ENCODE assay signal across 38 cellular contexts in genomic region chr1:7896994-7897393, GRCh38. TPM values are rescaled to one million over a fixed set of nuclear protein-coding genes. Genes with fewer than 3 reads are reported as not detected.
"Had no signal": no experiment of that assay in that cellular context is flagged by ENCODE, and none has a peak within 500 bp of the region (broad histone marks: within the 10 kb centered on the region; RNA-seq: fewer than 3 reads in every experiment).

No MANE protein-coding gene starts in this region.

- ATAC-seq: activated CD4-positive, alpha-beta T cell treated with anti-CD3 and anti-CD28 coated beads for 36 hours; activated CD8-positive, alpha-beta memory T cell treated with anti-CD3 and anti-CD28 coated beads, Interleukin-2, amount 10 ng/mL, durations not matched to agents 7 days and 5 days; activated CD8-positive, alpha-beta T cell treated with anti-CD3 and anti-CD28 coated beads, Interleukin-2, amount 10 ng/mL, durations not matched to agents 7 days and 5 days; activated naive CD8-positive, alpha-beta T cell treated with anti-CD3 and anti-CD28 coated beads, Interleukin-2, amount 50 U/mL, for 24 hours; activated T-cell treated with anti-CD3 and anti-CD28 coated beads, Interleukin-2, amount 50 U/mL, for 4 hours; activated T-cell treated with anti-CD3 and anti-CD28 coated beads, Interleukin-2, amount 50 U/mL, for 72 hours; WTC11 had no signal

- H3K36me3 Mint-ChIP-seq: activated CD8-positive, alpha-beta memory T cell treated with anti-CD3 and anti-CD28 coated beads, Interleukin-2, amount 10 ng/mL, durations not matched to agents 7 days and 5 days; activated naive CD4-positive, alpha-beta T cell treated with anti-CD3 and anti-CD28 coated beads, Interleukin-2, amount 10 ng/mL, durations not matched to agents 7 days and 5 days; activated naive CD4-positive, alpha-beta T cell treated with anti-CD3 and anti-CD28 coated beads, Interleukin-2, amount 50 U/mL, for 24 hours; activated naive CD8-positive, alpha-beta T cell; activated naive CD8-positive, alpha-beta T cell treated with anti-CD3 and anti-CD28 coated beads, Interleukin-2, amount 10 ng/mL, durations not matched to agents 7 days and 5 days; brain; WTC11 had no signal

- H3K36me3 ChIP-seq: ascending aorta, WERI-Rb-1 had no signal

- DNase-seq: activated CD4-positive, alpha-beta memory T cell treated with anti-CD3 and anti-CD28 coated beads, Interleukin-2, amount 10 ng/mL, durations not matched to agents 7 days and 5 days; activated CD4-positive, alpha-beta T cell treated with anti-CD3 and anti-CD28 coated beads for 1 hour; activated CD4-positive, alpha-beta T cell treated with anti-CD3 and anti-CD28 coated beads for 36 hours; activated CD4-positive, alpha-beta T cell treated with anti-CD3 and anti-CD28 coated beads for 48 hours; activated CD4-positive, alpha-beta T cell treated with anti-CD3 and anti-CD28 coated beads, Interleukin-2, amount 10 ng/mL, durations not matched to agents 7 days and 5 days; activated CD4-positive, alpha-beta T cell treated with anti-CD3 and anti-CD28 coated beads, Interleukin-2, amount 50 U/mL, for 48 hours; activated CD4-positive, CD25-positive, alpha-beta regulatory T cell; activated CD8-positive, alpha-beta memory T cell treated with anti-CD3 and anti-CD28 coated beads for 24 hours; activated CD8-positive, alpha-beta memory T cell treated with anti-CD3 and anti-CD28 coated beads, Interleukin-2, amount 10 ng/mL, durations not matched to agents 7 days and 5 days; activated CD8-positive, alpha-beta memory T cell treated with anti-CD3 and anti-CD28 coated beads, Interleukin-2, amount 50 U/mL, for 48 hours; activated CD8-positive, alpha-beta T cell treated with anti-CD3 and anti-CD28 coated beads, Interleukin-2, amount 10 ng/mL, durations not matched to agents 7 days and 5 days; activated effector memory CD4-positive, alpha-beta T cell treated with Interleukin-2 at 50 U/mL for 16 hours; activated gamma-delta T cell; activated naive CD4-positive, alpha-beta T cell treated with anti-CD3 and anti-CD28 coated beads, Interleukin-2, amount 10 ng/mL, durations not matched to agents 7 days and 5 days; activated naive CD4-positive, alpha-beta T cell treated with Interleukin-2 at 50 U/mL for 16 hours; activated naive CD8-positive, alpha-beta T cell treated with anti-CD3 and anti-CD28 coated beads, Interleukin-2, amount 10 ng/mL, durations not matched to agents 7 days and 5 days; activated naive CD8-positive, alpha-beta T cell treated with anti-CD3 and anti-CD28 coated beads, Interleukin-2, amount 50 U/mL, for 24 hours; activated T-cell treated with anti-CD3 and anti-CD28 coated beads, Interleukin-2, amount 50 U/mL, for 1 hour; activated T-cell treated with anti-CD3 and anti-CD28 coated beads, Interleukin-2, amount 50 U/mL, for 4 hours; activated T-cell treated with anti-CD3 and anti-CD28 coated beads, Interleukin-2, amount 50 U/mL, for 72 hours; amygdala; anterior cingulate cortex; central memory CD4-positive, alpha-beta T cell; T-helper 1 cell; T-helper 2 cell; T-helper 9 cell; WERI-Rb-1 had no signal

- H3K9me3 Mint-ChIP-seq: activated CD4-positive, alpha-beta memory T cell treated with anti-CD3 and anti-CD28 coated beads, Interleukin-2, amount 10 ng/mL, durations not matched to agents 7 days and 5 days; activated CD4-positive, alpha-beta T cell treated with anti-CD3 and anti-CD28 coated beads, Interleukin-2, amount 10 ng/mL, durations not matched to agents 7 days and 5 days; activated naive CD4-positive, alpha-beta T cell treated with anti-CD3 and anti-CD28 coated beads, Interleukin-2, amount 10 ng/mL, durations not matched to agents 7 days and 5 days; activated naive CD4-positive, alpha-beta T cell treated with anti-CD3 and anti-CD28 coated beads, Interleukin-2, amount 50 U/mL, for 24 hours; activated naive CD8-positive, alpha-beta T cell treated with anti-CD3 and anti-CD28 coated beads, Interleukin-2, amount 10 ng/mL, durations not matched to agents 7 days and 5 days; activated naive CD8-positive, alpha-beta T cell treated with anti-CD3 and anti-CD28 coated beads, Interleukin-2, amount 50 U/mL, for 24 hours; activated T-cell treated with anti-CD3 and anti-CD28 coated beads, Interleukin-2, amount 50 U/mL, for 4 hours; activated T-cell treated with anti-CD3 and anti-CD28 coated beads, Interleukin-2, amount 50 U/mL, for 72 hours; activated T-helper 1 cell treated with anti-CD3 and anti-CD28 coated beads, Interleukin-12 subunit alpha, Interleukin-12 subunit beta, Interleukin-2, Interleukin-4 antibody, amounts not matched to agents 30 ng/mL and 10 ng/mL and 1 ng/mL, durations not matched to agents 14 hours and 24 hours and 36 hours; activated T-helper 2 cell treated with anti-CD3 and anti-CD28 coated beads, Interferon-gamma antibody, Interleukin-2, Interleukin-4, amounts not matched to agents 10 μg/mL and 5 μg/mL and 100 μg/mL, durations not matched to agents 14 hours and 24 hours and 36 hours; T-helper 1 cell treated with Interleukin-12 subunit alpha and Interleukin-12 subunit beta and Interleukin-4 antibody, amounts not matched to agents 30 μg/mL and 1 μg/mL, for 36 hours; T-helper 2 cell treated with Interferon-gamma antibody and Interleukin-4, amounts not matched to agents 5 μg/mL and 100 μg/mL, for 36 hours had no signal

- H3K27me3 Mint-ChIP-seq: activated CD8-positive, alpha-beta memory T cell treated with anti-CD3 and anti-CD28 coated beads, Interleukin-2, amount 10 ng/mL, durations not matched to agents 7 days and 5 days; activated naive CD4-positive, alpha-beta T cell treated with anti-CD3 and anti-CD28 coated beads, Interleukin-2, amount 50 U/mL, for 24 hours; activated naive CD8-positive, alpha-beta T cell; activated naive CD8-positive, alpha-beta T cell treated with anti-CD3 and anti-CD28 coated beads, Interleukin-2, amount 10 ng/mL, durations not matched to agents 7 days and 5 days; activated naive CD8-positive, alpha-beta T cell treated with anti-CD3 and anti-CD28 coated beads, Interleukin-2, amount 50 U/mL, for 24 hours; brain had no signal

- H3K9me3 ChIP-seq: ascending aorta had no signal

- H3K4me3 Mint-ChIP-seq: activated CD4-positive, alpha-beta memory T cell treated with anti-CD3 and anti-CD28 coated beads, Interleukin-2, amount 10 ng/mL, durations not matched to agents 7 days and 5 days; activated CD4-positive, alpha-beta T cell treated with anti-CD3 and anti-CD28 coated beads for 36 hours; activated CD4-positive, alpha-beta T cell treated with anti-CD3 and anti-CD28 coated beads, Interleukin-2, amount 10 ng/mL, durations not matched to agents 7 days and 5 days; activated CD8-positive, alpha-beta memory T cell treated with anti-CD3 and anti-CD28 coated beads, Interleukin-2, amount 10 ng/mL, durations not matched to agents 7 days and 5 days; activated CD8-positive, alpha-beta T cell treated with anti-CD3 and anti-CD28 coated beads, Interleukin-2, amount 10 ng/mL, durations not matched to agents 7 days and 5 days; activated naive CD4-positive, alpha-beta T cell treated with anti-CD3 and anti-CD28 coated beads, Interleukin-2, amount 10 ng/mL, durations not matched to agents 7 days and 5 days; activated naive CD4-positive, alpha-beta T cell treated with anti-CD3 and anti-CD28 coated beads, Interleukin-2, amount 50 U/mL, for 24 hours; activated naive CD8-positive, alpha-beta T cell; activated naive CD8-positive, alpha-beta T cell treated with anti-CD3 and anti-CD28 coated beads, Interleukin-2, amount 10 ng/mL, durations not matched to agents 7 days and 5 days; activated naive CD8-positive, alpha-beta T cell treated with anti-CD3 and anti-CD28 coated beads, Interleukin-2, amount 50 U/mL, for 24 hours; activated T-cell treated with anti-CD3 and anti-CD28 coated beads, Interleukin-2, amount 50 U/mL, for 4 hours; activated T-cell treated with anti-CD3 and anti-CD28 coated beads, Interleukin-2, amount 50 U/mL, for 72 hours; activated T-helper 1 cell treated with anti-CD3 and anti-CD28 coated beads, Interleukin-12 subunit alpha, Interleukin-12 subunit beta, Interleukin-2, Interleukin-4 antibody, amounts not matched to agents 30 ng/mL and 10 ng/mL and 1 ng/mL, durations not matched to agents 14 hours and 24 hours and 36 hours; brain; T-helper 1 cell treated with Interleukin-12 subunit alpha and Interleukin-12 subunit beta and Interleukin-4 antibody, amounts not matched to agents 30 μg/mL and 1 μg/mL, for 36 hours; T-helper 2 cell treated with Interferon-gamma antibody and Interleukin-4, amounts not matched to agents 5 μg/mL and 100 μg/mL, for 36 hours; WTC11 had no signal

- H3K27ac ChIP-seq: ascending aorta, WERI-Rb-1 had no signal

- H3K27ac Mint-ChIP-seq: activated CD4-positive, alpha-beta memory T cell treated with anti-CD3 and anti-CD28 coated beads, Interleukin-2, amount 10 ng/mL, durations not matched to agents 7 days and 5 days; activated CD4-positive, alpha-beta T cell treated with anti-CD3 and anti-CD28 coated beads for 36 hours; activated CD4-positive, alpha-beta T cell treated with anti-CD3 and anti-CD28 coated beads, Interleukin-2, amount 10 ng/mL, durations not matched to agents 7 days and 5 days; activated CD8-positive, alpha-beta memory T cell treated with anti-CD3 and anti-CD28 coated beads, Interleukin-2, amount 10 ng/mL, durations not matched to agents 7 days and 5 days; activated CD8-positive, alpha-beta T cell treated with anti-CD3 and anti-CD28 coated beads, Interleukin-2, amount 10 ng/mL, durations not matched to agents 7 days and 5 days; activated naive CD4-positive, alpha-beta T cell treated with anti-CD3 and anti-CD28 coated beads, Interleukin-2, amount 10 ng/mL, durations not matched to agents 7 days and 5 days; activated naive CD4-positive, alpha-beta T cell treated with anti-CD3 and anti-CD28 coated beads, Interleukin-2, amount 50 U/mL, for 24 hours; activated naive CD8-positive, alpha-beta T cell; activated naive CD8-positive, alpha-beta T cell treated with anti-CD3 and anti-CD28 coated beads, Interleukin-2, amount 10 ng/mL, durations not matched to agents 7 days and 5 days; activated naive CD8-positive, alpha-beta T cell treated with anti-CD3 and anti-CD28 coated beads, Interleukin-2, amount 50 U/mL, for 24 hours; activated T-cell treated with anti-CD3 and anti-CD28 coated beads, Interleukin-2, amount 50 U/mL, for 72 hours; activated T-helper 1 cell treated with anti-CD3 and anti-CD28 coated beads, Interleukin-12 subunit alpha, Interleukin-12 subunit beta, Interleukin-2, Interleukin-4 antibody, amounts not matched to agents 30 ng/mL and 10 ng/mL and 1 ng/mL, durations not matched to agents 14 hours and 24 hours and 36 hours; activated T-helper 2 cell treated with anti-CD3 and anti-CD28 coated beads, Interferon-gamma antibody, Interleukin-2, Interleukin-4, amounts not matched to agents 10 μg/mL and 5 μg/mL and 100 μg/mL, durations not matched to agents 14 hours and 24 hours and 36 hours; brain; T-helper 1 cell treated with Interleukin-12 subunit alpha and Interleukin-12 subunit beta and Interleukin-4 antibody, amounts not matched to agents 30 μg/mL and 1 μg/mL, for 36 hours; T-helper 2 cell treated with Interferon-gamma antibody and Interleukin-4, amounts not matched to agents 5 μg/mL and 100 μg/mL, for 36 hours; WTC11 had no signal

- H3K27me3 ChIP-seq: ascending aorta had no signal

- H3K4me3 ChIP-seq: ascending aorta had no signal

- H3K4me1 Mint-ChIP-seq: activated CD4-positive, alpha-beta T cell treated with anti-CD3 and anti-CD28 coated beads for 36 hours; brain had no signal

RNA-seq across cellular contexts. Expression of gene TNFRSF9, which starts 43.6 kb away (rescaled TPM):
- total RNA-seq: ascending aorta, cerebellum, WTC11 had no signal

RNA-seq across cellular contexts. Expression of gene UTS2, which starts 44.1 kb away (rescaled TPM):
- total RNA-seq: activated CD4-positive, alpha-beta T cell treated with anti-CD3 and anti-CD28 coated beads for 36 hours; activated T-cell treated with anti-CD3 and anti-CD28 coated beads, Interleukin-2, amount 50 U/mL, for 72 hours; activated T-helper 1 cell treated with anti-CD3 and anti-CD28 coated beads, Interleukin-12 subunit alpha, Interleukin-12 subunit beta, Interleukin-2, Interleukin-4 antibody, amounts not matched to agents 30 ng/mL and 10 ng/mL and 1 ng/mL, durations not matched to agents 14 hours and 24 hours and 36 hours; activated T-helper 2 cell treated with anti-CD3 and anti-CD28 coated beads, Interferon-gamma antibody, Interleukin-2, Interleukin-4, amounts not matched to agents 10 μg/mL and 5 μg/mL and 100 μg/mL, durations not matched to agents 14 hours and 24 hours and 36 hours; ascending aorta; cardiac septum; cerebellum; WTC11 had no signal
